In genomic region chr14:57136669-57137068, GRCh38 we compare ENCODE assay signal across 15 cellular contexts.
A peak's percentile ranks its signal among the peaks of the same experiment; 100 is the strongest.
DNase-seq lines count a peak whose midpoint lies in the region; ATAC-seq and TF ChIP-seq lines count a peak whose summit lies in the region.
"Had no signal": no experiment of that assay in that cellular context is flagged by ENCODE, and none has a peak within 500 bp of the region (broad histone marks: within the 10 kb centered on the region; RNA-seq: fewer than 3 reads in every experiment).

No MANE protein-coding gene starts in this region.

- no peaks in the 10 kb centered on the region for H3K9me3 Mint-ChIP-seq in MCF 10A (ENCODE audit: unreplicated experiment)

- CTCF ChIA-PET in MCF 10A (lab: Yijun Ruan, JAX) = no interaction called here

- no peaks in the 10 kb centered on the region for H3K4me1 Mint-ChIP-seq in MCF 10A (ENCODE audit: insufficient read depth, unreplicated experiment)
- H3K4me1 Mint-ChIP-seq: activated naive CD4-positive, alpha-beta T cell treated with anti-CD3 and anti-CD28 coated beads, Interleukin-2, amount 10 ng/mL, durations not matched to agents 7 days and 5 days; naive thymus-derived CD4-positive, alpha-beta T cell had no signal

- TF ChIP-seq CTCF in MCF 10A (IDR thresholded peaks at IDR 0.05; ENCODE audit: unreplicated experiment) (no peak), breast epithelium (IDR thresholded peaks at IDR 0.05) (no peak), heart right ventricle (IDR thresholded peaks at IDR 0.05) (no peak), ascending aorta (IDR thresholded peaks at IDR 0.05) (no peak)

- no peak for TF ChIP-seq POLR2A in breast epithelium (IDR thresholded peaks at IDR 0.05)

- intact Hi-C loops in MCF 10A (cut with micrococcal nuclease) (no loop called here), breast epithelium (cut with DNase I; ENCODE audit: low total_unique reads) (no loop called here), heart right ventricle (cut with DNase I) (no loop called here), ascending aorta (cut with DNase I) (no loop called here)

- ATAC-seq in heart right ventricle = peak in 4 of 8 donors; percentile 26 to 63 (median 34)
- ATAC-seq: naive thymus-derived CD4-positive, alpha-beta T cell; PC-3 had no signal

- no peak overlapping the region for H3K27ac Mint-ChIP-seq in MCF 10A (ENCODE audit: low read depth, unreplicated experiment)
- H3K27ac Mint-ChIP-seq: activated naive CD4-positive, alpha-beta T cell treated with anti-CD3 and anti-CD28 coated beads, Interleukin-2, amount 10 ng/mL, durations not matched to agents 7 days and 5 days had no signal

- no peak overlapping the region for H3K4me3 ChIP-seq in breast epithelium
- H3K4me3 ChIP-seq in heart right ventricle = no peak overlapping the region
- no peak overlapping the region for H3K4me3 ChIP-seq in ascending aorta
- H3K4me3 ChIP-seq: spleen had no signal

- H3K27me3 ChIP-seq in breast epithelium = no peaks in the 10 kb centered on the region
- H3K27me3 ChIP-seq in heart right ventricle = peaks cover 0 to 6% (median 0%) of the 10 kb centered on the region in 7 donors
- H3K27me3 ChIP-seq in ascending aorta = no peaks in the 10 kb centered on the region

- WGBS in heart right ventricle, 2 donors = 35 to 42% methylated on average over 9 of the region's 9 CpGs

- H3K36me3 ChIP-seq in breast epithelium (no peaks in the 10 kb centered on the region), heart right ventricle (no peaks in the 10 kb centered on the region), ascending aorta (no peaks in the 10 kb centered on the region)
- H3K36me3 ChIP-seq: spleen had no signal

- H3K27ac ChIP-seq in breast epithelium = no peak overlapping the region
- H3K27ac ChIP-seq in heart right ventricle = no peak overlapping the region
- no peak overlapping the region for H3K27ac ChIP-seq in substantia nigra (ENCODE audit: low read depth, low read length, poor library complexity, severe bottlenecking)
- H3K27ac ChIP-seq in ascending aorta = no peak overlapping the region
- H3K27ac ChIP-seq: spleen had no signal

- DNase-seq in MCF 10A (ENCODE audit: unreplicated experiment) (peak; percentile 16), breast epithelium (ENCODE audit: low spot score in 2 of 2) (no peak), NCI-H69 (lab: John Stamatoyannopoulos, UW) (peak; percentile 87), heart right ventricle (peak; percentile 9 to 42), substantia nigra (lab: John Stamatoyannopoulos, UW) (peak in 26 of 49 donors; percentile 2 to 87 (median 13)), NCI-H2227 (lab: John Stamatoyannopoulos, UW; ENCODE audit: unreplicated experiment) (no peak), NCI-H187 treated with DMSO at 0.1 percent for 48 hours (lab: John Stamatoyannopoulos, UW) (no peak), ascending aorta (ENCODE audit: low spot score in 2 of 2) (no peak)
- DNase-seq: activated CD8-positive, alpha-beta memory T cell treated with anti-CD3 and anti-CD28 coated beads for 24 hours; activated naive CD4-positive, alpha-beta T cell treated with anti-CD3 and anti-CD28 coated beads, Interleukin-2, amount 10 ng/mL, durations not matched to agents 7 days and 5 days; Karpas-422; kidney; naive thymus-derived CD4-positive, alpha-beta T cell; PC-3; spleen had no signal

- no peaks in the 10 kb centered on the region for H3K4me1 ChIP-seq in breast epithelium
- no peaks in the 10 kb centered on the region for H3K4me1 ChIP-seq in heart right ventricle
- no peaks in the 10 kb centered on the region for H3K4me1 ChIP-seq in ascending aorta
- H3K4me1 ChIP-seq: spleen had no signal

- no peaks in the 10 kb centered on the region for H3K36me3 Mint-ChIP-seq in MCF 10A (ENCODE audit: insufficient read depth, unreplicated experiment)
- H3K36me3 Mint-ChIP-seq: activated naive CD4-positive, alpha-beta T cell treated with anti-CD3 and anti-CD28 coated beads, Interleukin-2, amount 10 ng/mL, durations not matched to agents 7 days and 5 days; naive thymus-derived CD4-positive, alpha-beta T cell had no signal

- POLR2A ChIA-PET in MCF 10A (lab: Yijun Ruan, JAX) = no interaction called here

- peaks cover 10% of the 10 kb centered on the region for H3K27me3 Mint-ChIP-seq in MCF 10A (ENCODE audit: insufficient read depth, unreplicated experiment)
- H3K27me3 Mint-ChIP-seq: activated naive CD4-positive, alpha-beta T cell treated with anti-CD3 and anti-CD28 coated beads, Interleukin-2, amount 10 ng/mL, durations not matched to agents 7 days and 5 days had no signal

- BruUV-seq in MCF 10A (replicated peaks; lab: Mats Ljungman, UMichigan) = no TSS peak

- no peak overlapping the region for H3K4me3 Mint-ChIP-seq in MCF 10A (ENCODE audit: unreplicated experiment)
- H3K4me3 Mint-ChIP-seq: activated naive CD4-positive, alpha-beta T cell treated with anti-CD3 and anti-CD28 coated beads, Interleukin-2, amount 10 ng/mL, durations not matched to agents 7 days and 5 days; naive thymus-derived CD4-positive, alpha-beta T cell had no signal

- no peaks in the 10 kb centered on the region for H3K9me3 ChIP-seq in breast epithelium
- H3K9me3 ChIP-seq in heart right ventricle = no peaks in the 10 kb centered on the region
- no peaks in the 10 kb centered on the region for H3K9me3 ChIP-seq in ascending aorta

Comparison
In these comparisons a context has a peak if more than half of its experiments do, and no peak if none do; other contexts are left out.
1. DNase-seq: peak in MCF 10A (single experiment), NCI-H69 (single experiment), heart right ventricle (2 of 2) and substantia nigra (26 of 49); none in breast epithelium (0 of 2), NCI-H2227 (single experiment), NCI-H187 treated with DMSO at 0.1 percent for 48 hours (single experiment) and ascending aorta (0 of 2).